15 cellular contexts compared by ENCODE assay signal in the genomic region with DNA sequence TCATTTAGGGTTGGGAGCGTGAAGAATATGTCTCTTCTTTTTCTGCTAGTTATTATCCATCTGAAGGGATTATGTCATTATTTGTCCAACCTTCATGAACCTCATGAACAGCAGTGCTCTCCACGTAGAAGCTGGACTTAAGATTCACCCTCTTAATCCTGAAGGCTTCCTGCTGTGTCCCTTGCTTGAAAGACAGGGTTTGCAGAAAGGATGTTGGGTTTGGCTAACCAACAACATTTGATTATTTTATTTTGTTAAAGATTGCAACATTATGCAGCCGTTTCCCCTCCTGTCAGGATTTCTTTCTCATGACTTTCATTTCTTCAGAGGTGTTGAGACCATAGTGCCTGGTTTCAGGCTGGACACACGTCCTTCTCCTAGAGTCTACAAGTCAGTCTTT.
"Had no signal": no experiment of that assay in that cellular context is flagged by ENCODE, and none has a peak within 500 bp of the region (broad histone marks: within the 10 kb centered on the region; RNA-seq: fewer than 3 reads in every experiment).

No MANE protein-coding gene starts in this region.

- H3K27ac ChIP-seq: coronary artery, gastroesophageal sphincter, psoas muscle, upper lobe of left lung had no signal

- H3K4me1 ChIP-seq: psoas muscle, upper lobe of left lung had no signal

- ATAC-seq: effector memory CD8-positive, alpha-beta T cell; gastroesophageal sphincter; psoas muscle had no signal

- H3K27ac Mint-ChIP-seq: activated CD4-positive, alpha-beta T cell treated with anti-CD3 and anti-CD28 coated beads, Interleukin-2, amount 10 ng/mL, durations not matched to agents 7 days and 5 days; activated naive CD8-positive, alpha-beta T cell; effector memory CD8-positive, alpha-beta T cell; stimulated activated naive CD8-positive, alpha-beta T cell treated with anti-CD3 and anti-CD28 coated beads, Interleukin-15, Interleukin-2, amounts not matched to agents 100 ng/mL and 50 ng/mL, for 24 hours; T-helper 1 cell treated with Interleukin-12 subunit alpha and Interleukin-12 subunit beta and Interleukin-4 antibody, amounts not matched to agents 30 μg/mL and 1 μg/mL, for 36 hours had no signal

- DNase-seq: activated CD4-positive, alpha-beta T cell treated with anti-CD3 and anti-CD28 coated beads, Interleukin-2, amount 10 ng/mL, durations not matched to agents 7 days and 5 days; activated CD4-positive, CD25-positive, alpha-beta regulatory T cell; activated effector memory CD4-positive, alpha-beta T cell treated with anti-CD3 and anti-CD28 coated beads, Interleukin-2, amount 50 U/mL, for 16 hours; activated T-cell treated with anti-CD3 and anti-CD28 coated beads, Interleukin-2, amount 50 U/mL, for 1 hour; caudate nucleus; effector memory CD8-positive, alpha-beta T cell; kidney; psoas muscle; stimulated activated CD4-positive, alpha-beta T cell treated with anti-CD3 and anti-CD28 coated beads, Interleukin-2, amount 100 ng/mL, for 48 hours; upper lobe of left lung had no signal

- H3K4me3 ChIP-seq: coronary artery, gastroesophageal sphincter, psoas muscle, upper lobe of left lung had no signal

- H3K27me3 ChIP-seq: gastroesophageal sphincter, upper lobe of left lung had no signal

- H3K36me3 ChIP-seq: gastroesophageal sphincter, upper lobe of left lung had no signal

- H3K4me3 Mint-ChIP-seq: activated CD4-positive, alpha-beta T cell treated with anti-CD3 and anti-CD28 coated beads, Interleukin-2, amount 10 ng/mL, durations not matched to agents 7 days and 5 days; activated naive CD8-positive, alpha-beta T cell; effector memory CD8-positive, alpha-beta T cell; stimulated activated naive CD8-positive, alpha-beta T cell treated with anti-CD3 and anti-CD28 coated beads, Interleukin-15, Interleukin-2, amounts not matched to agents 100 ng/mL and 50 ng/mL, for 24 hours; T-helper 1 cell treated with Interleukin-12 subunit alpha and Interleukin-12 subunit beta and Interleukin-4 antibody, amounts not matched to agents 30 μg/mL and 1 μg/mL, for 36 hours had no signal
